ENCODE assay signal across 1 cellular context in genomic region chr20:23005761-23006160, GRCh38.
TF ChIP-seq lines count a peak whose summit lies in the region.

No MANE protein-coding gene starts in this region.

TF ChIP-seq in A549, 52 proteins besides CTCF, POLR2A, EP300 and RAD21 (continued from another document):
- TF ChIP-seq REST (IDR thresholded peaks at IDR 0.05) (no peak), RCOR1 (IDR thresholded peaks at IDR 0.05; ENCODE audit: low read depth, low read length) (no peak)
